25 cellular contexts compared by ENCODE assay signal in the genomic region with DNA sequence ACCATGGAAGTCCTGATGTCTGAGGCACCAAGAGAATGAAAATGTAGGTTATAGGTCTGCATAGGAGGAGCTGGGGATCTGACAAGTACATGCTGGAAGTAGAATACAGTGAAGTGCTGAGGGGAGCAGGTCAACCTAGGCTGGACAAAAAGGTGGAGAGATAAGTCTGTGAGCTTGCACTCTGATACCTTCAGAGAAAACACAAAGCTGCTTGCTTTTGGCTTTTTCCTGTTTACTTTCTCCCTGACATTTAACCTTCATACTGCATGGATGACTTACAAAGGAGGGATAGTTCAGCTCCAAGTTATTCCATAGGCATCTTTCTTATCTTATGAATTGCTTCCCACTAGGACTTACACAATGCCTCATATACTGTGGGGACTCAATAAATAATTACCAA.
"Had no signal": no experiment of that assay in that cellular context is flagged by ENCODE, and none has a peak within 500 bp of the region (broad histone marks: within the 10 kb centered on the region; RNA-seq: fewer than 3 reads in every experiment).

No MANE protein-coding gene starts in this region.

- H3K27me3 Mint-ChIP-seq: activated naive CD8-positive, alpha-beta T cell treated with anti-CD3 and anti-CD28 coated beads, Interleukin-2, amount 10 ng/mL, durations not matched to agents 7 days and 5 days had no signal

- ATAC-seq: activated CD8-positive, alpha-beta T cell treated with anti-CD3 and anti-CD28 coated beads, Interleukin-2, amount 10 ng/mL, durations not matched to agents 7 days and 5 days; T-helper 17 cell; WTC11 had no signal

- H3K27ac Mint-ChIP-seq: activated CD8-positive, alpha-beta T cell treated with anti-CD3 and anti-CD28 coated beads, Interleukin-2, amount 10 ng/mL, durations not matched to agents 7 days and 5 days; activated naive CD8-positive, alpha-beta T cell treated with anti-CD3 and anti-CD28 coated beads, Interleukin-2, amount 10 ng/mL, durations not matched to agents 7 days and 5 days; T-helper 17 cell; WTC11 had no signal

- H3K4me3 Mint-ChIP-seq: activated CD8-positive, alpha-beta T cell treated with anti-CD3 and anti-CD28 coated beads, Interleukin-2, amount 10 ng/mL, durations not matched to agents 7 days and 5 days; activated naive CD8-positive, alpha-beta T cell treated with anti-CD3 and anti-CD28 coated beads, Interleukin-2, amount 10 ng/mL, durations not matched to agents 7 days and 5 days; T-helper 17 cell; WTC11 had no signal

- H3K4me1 ChIP-seq: adrenal gland had no signal

- H3K4me1 Mint-ChIP-seq: activated naive CD8-positive, alpha-beta T cell treated with anti-CD3 and anti-CD28 coated beads, Interleukin-2, amount 10 ng/mL, durations not matched to agents 7 days and 5 days; T-helper 17 cell; WTC11 had no signal

- H3K27me3 ChIP-seq: adrenal gland, SJSA1 had no signal

- H3K9me3 Mint-ChIP-seq: activated naive CD8-positive, alpha-beta T cell treated with anti-CD3 and anti-CD28 coated beads, Interleukin-2, amount 10 ng/mL, durations not matched to agents 7 days and 5 days; WTC11 had no signal

- H3K36me3 ChIP-seq: adrenal gland, SJSA1 had no signal

- H3K4me3 ChIP-seq: adrenal gland, SJSA1 had no signal

- DNase-seq: activated CD4-positive, alpha-beta T cell treated with anti-CD3 and anti-CD28 coated beads for 48 hours; activated CD4-positive, alpha-beta T cell treated with anti-CD3 and anti-CD28 coated beads, Interleukin-2, amount 50 U/mL, for 4 hours; activated CD4-positive, CD25-positive, alpha-beta regulatory T cell treated with anti-CD3 and anti-CD28 coated beads, Interleukin-2, amount 50 U/mL, for 72 hours; activated CD8-positive, alpha-beta memory T cell treated with anti-CD3 and anti-CD28 coated beads, Interleukin-2, amount 50 U/mL, for 48 hours; activated CD8-positive, alpha-beta T cell treated with anti-CD3 and anti-CD28 coated beads, Interleukin-2, amount 10 ng/mL, durations not matched to agents 7 days and 5 days; activated naive CD4-positive, alpha-beta T cell treated with anti-CD3 and anti-CD28 coated beads, Interleukin-2, amount 50 U/mL, for 16 hours; activated naive CD8-positive, alpha-beta T cell treated with anti-CD3 and anti-CD28 coated beads, Interleukin-2, amount 10 ng/mL, durations not matched to agents 7 days and 5 days; activated T-cell treated with anti-CD3 and anti-CD28 coated beads, Interleukin-2, amount 50 U/mL, for 1 hour; adrenal gland; anterior cingulate cortex; caudate nucleus; Karpas-422; MM.1S; NCI-H1105; NCI-H1436; NCI-H1694 treated with DMSO at 0.1 percent for 48 hours; NCI-H2029 treated with DMSO at 0.1 percent for 48 hours; NCI-H69; NK-92 treated with Interleukin-12 subunit alpha and Interleukin-12 subunit beta, amount 100 ng/mL, for 24 hours; SHP77; T-helper 17 cell; T-helper 9 cell had no signal

- FAIRE-seq: RCC 7860 had no signal

- H3K27ac ChIP-seq: adrenal gland, SJSA1 had no signal

- H3K36me3 Mint-ChIP-seq: activated naive CD8-positive, alpha-beta T cell treated with anti-CD3 and anti-CD28 coated beads, Interleukin-2, amount 10 ng/mL, durations not matched to agents 7 days and 5 days; WTC11 had no signal
